In genomic region chr6:154920502-154921200, GRCh38 we compare ENCODE assay signal across 18 cellular contexts.
"Had no signal": no experiment of that assay in that cellular context is flagged by ENCODE, and none has a peak within 500 bp of the region (broad histone marks: within the 10 kb centered on the region; RNA-seq: fewer than 3 reads in every experiment).

No MANE protein-coding gene starts in this region.

- ATAC-seq: left cardiac atrium, lower lobe of right lung, natural killer cell had no signal

- H3K9me3 Mint-ChIP-seq: dendritic cell treated with granulocyte-macrophage colony-stimulating factor and Interleukin-4, amounts not matched to agents 40 ng/mL and 50 ng/mL, for 4 days; memory B cell; mesothelial cell of epicardium; natural killer cell had no signal

- H3K36me3 Mint-ChIP-seq: natural killer cell had no signal

- DNase-seq: esophagus squamous epithelium; foreskin melanocyte; head of caudate nucleus; kidney; left cardiac atrium; left ventricle myocardium inferior; lower lobe of right lung; natural killer cell; posterior cingulate gyrus; small intestine; stimulated activated CD4-positive, alpha-beta T cell treated with anti-CD3 and anti-CD28 coated beads, Interleukin-12 subunit alpha, Interleukin-12 subunit beta, amount 100 ng/mL, for 4 hours; stimulated activated naive CD4-positive, alpha-beta T cell; stomach; substantia nigra; transverse colon had no signal

- H3K27ac Mint-ChIP-seq: dendritic cell treated with granulocyte-macrophage colony-stimulating factor and Interleukin-4, amounts not matched to agents 40 ng/mL and 50 ng/mL, for 4 days; memory B cell; mesothelial cell of epicardium; natural killer cell had no signal

- H3K27me3 Mint-ChIP-seq: dendritic cell treated with granulocyte-macrophage colony-stimulating factor and Interleukin-4, amounts not matched to agents 40 ng/mL and 50 ng/mL, for 4 days; memory B cell had no signal

- H3K4me3 Mint-ChIP-seq: dendritic cell treated with granulocyte-macrophage colony-stimulating factor and Interleukin-4, amounts not matched to agents 40 ng/mL and 50 ng/mL, for 4 days; memory B cell; mesothelial cell of epicardium; natural killer cell had no signal
